ENCODE assay signal across 12 cellular contexts in genomic region chr2:55115795-55116597, GRCh38.
DNase-seq lines count a peak whose midpoint lies in the region; TF ChIP-seq lines count a peak whose summit lies in the region.
"Had no signal": no experiment of that assay in that cellular context is flagged by ENCODE, and none has a peak within 500 bp of the region (broad histone marks: within the 10 kb centered on the region; RNA-seq: fewer than 3 reads in every experiment).

No MANE protein-coding gene starts in this region.

- TF ChIP-seq CTCF in adrenal gland (IDR thresholded peaks at IDR 0.05) (no peak), esophagus squamous epithelium (IDR thresholded peaks at IDR 0.05) (no peak)

- H3K36me3 ChIP-seq in adrenal gland (replicated peaks in 1 of 2), result no peaks in the 10 kb centered on the region
- no peaks in the 10 kb centered on the region for H3K36me3 ChIP-seq in esophagus squamous epithelium
- H3K36me3 ChIP-seq: ovary had no signal

- no peak overlapping the region for H3K4me3 Mint-ChIP-seq in T-helper 2 cell treated with Interferon-gamma antibody and Interleukin-4, amounts not matched to agents 5 μg/mL and 100 μg/mL, for 36 hours

- H3K27ac Mint-ChIP-seq in T-helper 2 cell treated with Interferon-gamma antibody and Interleukin-4, amounts not matched to agents 5 μg/mL and 100 μg/mL, for 36 hours, result no peak overlapping the region

- no peaks in the 10 kb centered on the region for H3K27me3 ChIP-seq in adrenal gland
- H3K27me3 ChIP-seq in esophagus squamous epithelium, result no peaks in the 10 kb centered on the region
- H3K27me3 ChIP-seq: ovary had no signal

- 72 to 83% (median 73%) methylated on average over 4 of the region's 4 CpGs for WGBS in adrenal gland, 4 donors
- WGBS in esophagus squamous epithelium, 2 donors, result 69 to 88% methylated on average over 4 of the region's 4 CpGs

- TF ChIP-seq POLR2A in adrenal gland (IDR thresholded peaks at IDR 0.05), result no peak
- no peak for TF ChIP-seq POLR2A in esophagus squamous epithelium (IDR thresholded peaks at IDR 0.05)

- H3K9me3 Mint-ChIP-seq in T-helper 2 cell treated with Interferon-gamma antibody and Interleukin-4, amounts not matched to agents 5 μg/mL and 100 μg/mL, for 36 hours, result no peaks in the 10 kb centered on the region

- no peaks in the 10 kb centered on the region for H3K36me3 Mint-ChIP-seq in T-helper 2 cell treated with Interferon-gamma antibody and Interleukin-4, amounts not matched to agents 5 μg/mL and 100 μg/mL, for 36 hours (ENCODE audit: low read depth)

- H3K27ac ChIP-seq in adrenal gland, result peak overlapping the region in 1 of 5 donors; percentile 18
- H3K27ac ChIP-seq in esophagus squamous epithelium, result no peak overlapping the region
- H3K27ac ChIP-seq: ovary had no signal

- H3K27me3 Mint-ChIP-seq in T-helper 2 cell treated with Interferon-gamma antibody and Interleukin-4, amounts not matched to agents 5 μg/mL and 100 μg/mL, for 36 hours (ENCODE audit: low read depth), result no peaks in the 10 kb centered on the region

- H3K9me3 ChIP-seq in adrenal gland (replicated peaks in 1 of 3) (no peaks in the 10 kb centered on the region), esophagus squamous epithelium (no peaks in the 10 kb centered on the region)
- H3K9me3 ChIP-seq: ovary had no signal

- H3K4me3 ChIP-seq in adrenal gland (no peak overlapping the region), esophagus squamous epithelium (no peak overlapping the region)
- H3K4me3 ChIP-seq: ovary had no signal

- peaks cover 15% of the 10 kb centered on the region for H3K4me1 Mint-ChIP-seq in T-helper 2 cell treated with Interferon-gamma antibody and Interleukin-4, amounts not matched to agents 5 μg/mL and 100 μg/mL, for 36 hours (ENCODE audit: low read depth)

- intact Hi-C loops in adrenal gland (cut with DNase I) (loop anchor here in 1 of 2 donors (5.0 kb wide), 1 partner anchor 36 kb away; no protein-coding TSS in a partner anchor), esophagus squamous epithelium (cut with DNase I) (no loop called here)

- H3K4me1 ChIP-seq in adrenal gland (replicated peaks in 1 of 2), result peaks cover 24 to 34% of the 10 kb centered on the region in 2 donors
- H3K4me1 ChIP-seq in esophagus squamous epithelium, result peaks cover 8 to 66% (median 42%) of the 10 kb centered on the region in 3 donors

- DNase-seq in ELR (ENCODE audit: low read depth) (peak; percentile 93), MV-4-11 (lab: John Stamatoyannopoulos, UW) (peak; percentile 77), adrenal gland (peak in 5 of 7 donors; percentile 38 to 69 (median 59)), kidney tubule cell (ENCODE audit: low spot score) (peak; percentile 74), ecto neural progenitor cell (ENCODE audit: low spot score) (no peak), AG20443 (ENCODE audit: low spot score) (no peak), esophagus squamous epithelium (lab: John Stamatoyannopoulos, UW) (no peak)
- no peak for DNase-seq in T-helper 2 cell treated with Interferon-gamma antibody and Interleukin-4, amounts not matched to agents 5 μg/mL and 100 μg/mL, for 36 hours (ENCODE audit: low spot score)
- DNase-seq: activated CD4-positive, CD25-positive, alpha-beta regulatory T cell treated with anti-CD3 and anti-CD28 coated beads, Interleukin-2, amount 50 U/mL, for 72 hours; activated gamma-delta T cell; effector memory CD4-positive, alpha-beta T cell; ovary had no signal

Comparison
In these comparisons a context has a peak if more than half of its experiments do, and no peak if none do; other contexts are left out.
1. DNase-seq: peak in ELR (single experiment), MV-4-11 (single experiment), adrenal gland (5 of 7) and kidney tubule cell (single experiment); none in ecto neural progenitor cell (single experiment), T-helper 2 cell treated with Interferon-gamma antibody and Interleukin-4, amounts not matched to agents 5 μg/mL and 100 μg/mL, for 36 hours (single experiment), AG20443 (single experiment) and esophagus squamous epithelium (single experiment).